ENCODE assay signal across 8 cellular contexts in genomic region chr10:11197266-11197712, GRCh38.
DNase-seq lines count a peak whose midpoint lies in the region; ATAC-seq lines count a peak whose summit lies in the region.

No MANE protein-coding gene starts in this region.

- peak; percentile 11 to 31 for ATAC-seq in activated CD4-positive, CD25-positive, alpha-beta regulatory T cell treated with anti-CD3 and anti-CD28 coated beads, Interleukin-2, amount 50 U/mL, for 24 hours
- ATAC-seq in HG02798 (IDR thresholded peaks at IDR 0.05; ENCODE audit: poor library complexity, unreplicated experiment): peak; percentile 70

- DNase-seq in activated CD4-positive, CD25-positive, alpha-beta regulatory T cell treated with anti-CD3 and anti-CD28 coated beads, Interleukin-2, amount 50 U/mL, for 72 hours: no peak
- DNase-seq in NOMO-1 treated with dmso at 0.1 percent for 144 hours (lab: John Stamatoyannopoulos, UW; ENCODE audit: unreplicated experiment) (peak; percentile 77), iPS-NIHi7 (ENCODE audit: extremely low spot score) (peak; percentile 48), NCI-H187 treated with DMSO at 0.1 percent for 48 hours (lab: John Stamatoyannopoulos, UW) (no peak), dermis blood vessel endothelial cell (no peak), NCI-H2107 (lab: John Stamatoyannopoulos, UW) (no peak)

Comparison
In these comparisons a context has a peak if more than half of its experiments do, and no peak if none do; other contexts are left out.
1. DNase-seq: peak in NOMO-1 treated with dmso at 0.1 percent for 144 hours (single experiment) and iPS-NIHi7 (single experiment); none in activated CD4-positive, CD25-positive, alpha-beta regulatory T cell treated with anti-CD3 and anti-CD28 coated beads, Interleukin-2, amount 50 U/mL, for 72 hours (single experiment), NCI-H187 treated with DMSO at 0.1 percent for 48 hours (single experiment), dermis blood vessel endothelial cell (single experiment) and NCI-H2107 (single experiment).